Comparison of ENCODE assay signal across 1 cellular context in the genomic region with DNA sequence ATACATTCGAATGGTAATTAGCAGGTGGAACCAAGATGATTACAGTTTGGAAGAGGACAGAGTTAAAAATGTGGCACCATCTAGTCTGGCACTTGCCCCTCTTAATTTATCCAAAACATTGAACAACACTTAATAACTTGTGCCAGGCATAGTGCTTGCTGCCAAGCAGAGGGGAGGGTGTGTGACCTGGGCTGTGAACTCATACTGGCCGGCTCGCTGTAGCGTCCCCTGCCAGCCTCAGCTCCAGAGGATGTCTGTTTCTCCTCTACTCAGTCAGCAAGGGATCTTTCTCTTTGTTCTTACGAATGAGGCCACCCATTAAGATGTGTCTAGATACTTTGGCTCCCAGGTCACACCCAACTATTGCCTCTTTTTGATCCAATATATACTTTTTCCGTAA.
TF ChIP-seq lines count a peak whose summit lies in the region.

No MANE protein-coding gene starts in this region.

TF ChIP-seq in GM12878, 131 proteins besides CTCF, POLR2A, EP300 and RAD21 (continued from another document):
- TF ChIP-seq SUZ12 (IDR thresholded peaks at IDR 0.05; ENCODE audit: unreplicated experiment) (no peak), TARDBP (IDR thresholded peaks at IDR 0.05; ENCODE audit: borderline replicate concordance) (no peak)
- TF ChIP-seq, protein P1, sequence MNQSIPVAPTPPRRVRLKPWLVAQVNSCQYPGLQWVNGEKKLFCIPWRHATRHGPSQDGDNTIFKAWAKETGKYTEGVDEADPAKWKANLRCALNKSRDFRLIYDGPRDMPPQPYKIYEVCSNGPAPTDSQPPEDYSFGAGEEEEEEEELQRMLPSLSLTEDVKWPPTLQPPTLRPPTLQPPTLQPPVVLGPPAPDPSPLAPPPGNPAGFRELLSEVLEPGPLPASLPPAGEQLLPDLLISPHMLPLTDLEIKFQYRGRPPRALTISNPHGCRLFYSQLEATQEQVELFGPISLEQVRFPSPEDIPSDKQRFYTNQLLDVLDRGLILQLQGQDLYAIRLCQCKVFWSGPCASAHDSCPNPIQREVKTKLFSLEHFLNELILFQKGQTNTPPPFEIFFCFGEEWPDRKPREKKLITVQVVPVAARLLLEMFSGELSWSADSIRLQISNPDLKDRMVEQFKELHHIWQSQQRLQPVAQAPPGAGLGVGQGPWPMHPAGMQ (IDR thresholded peaks at IDR 0.05; ENCODE audit: borderline replicate concordance), result no peak
